In the genomic region with DNA sequence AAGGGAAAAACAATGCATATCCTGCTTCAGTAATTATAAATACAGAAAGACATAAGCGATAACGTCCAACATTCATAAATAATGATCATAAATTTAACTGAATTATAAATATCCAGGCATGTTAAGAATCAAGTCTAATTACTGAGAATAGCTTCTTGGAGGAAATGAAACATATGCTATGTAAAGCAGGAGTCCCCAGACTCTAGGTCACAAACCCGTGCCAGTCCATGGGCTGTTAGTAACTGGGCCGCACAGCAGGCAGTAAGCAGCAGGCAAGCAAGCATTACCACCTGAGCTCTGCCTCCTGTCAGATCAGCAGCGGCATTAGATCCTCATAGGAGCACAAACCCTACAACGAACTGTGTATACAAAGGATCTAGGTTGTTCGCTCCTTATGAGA, we compare ENCODE assay signal across 13 cellular contexts. TPM values are rescaled to one million over a fixed set of nuclear protein-coding genes. Genes with fewer than 3 reads are reported as not detected.
DNase-seq lines count a peak whose midpoint lies in the region; ATAC-seq, FAIRE-seq and TF ChIP-seq lines count a peak whose summit lies in the region.
"Had no signal": no experiment of that assay in that cellular context is flagged by ENCODE, and none has a peak within 500 bp of the region (broad histone marks: within the 10 kb centered on the region; RNA-seq: fewer than 3 reads in every experiment).

No MANE protein-coding gene starts in this region.

- intact Hi-C loops in aorta (cut with DNase I): no loop called here

- H3K9me3 Mint-ChIP-seq in endothelial cell (ENCODE audit: unreplicated experiment): no peaks in the 10 kb centered on the region

- H3K4me3 Mint-ChIP-seq in endothelial cell (ENCODE audit: unreplicated experiment): no peak overlapping the region

- H3K27me3 Mint-ChIP-seq in endothelial cell (ENCODE audit: unreplicated experiment): no peaks in the 10 kb centered on the region

- H3K36me3 Mint-ChIP-seq in endothelial cell (ENCODE audit: low read depth, unreplicated experiment): peaks cover 9% of the 10 kb centered on the region

- 80 to 84% methylated on average over 7 of the region's 7 CpGs for WGBS in aorta, 2 donors

- DNase-seq in GM12892 (ENCODE audit: insufficient read length) (no peak), endothelial cell (ENCODE audit: low spot score) (no peak), DMS79 (lab: John Stamatoyannopoulos, UW) (no peak), aorta (no peak), ACHN (no peak)
- DNase-seq in central memory CD4-positive, alpha-beta T cell: no peak
- DNase-seq: activated effector memory CD4-positive, alpha-beta T cell treated with anti-CD3 and anti-CD28 coated beads, Interleukin-2, amount 50 U/mL, for 16 hours; kidney glomerular epithelial cell; NCI-H2171 treated with DMSO at 0.1 percent for 48 hours; T-helper 9 cell had no signal

- H3K36me3 ChIP-seq in aorta (ENCODE audit: control insufficient read depth in 1 of 2, insufficient read depth in 2 of 2, low read length in 1 of 2): no peaks in the 10 kb centered on the region

- in situ Hi-C loops in ACHN (cut with HindIII; ENCODE audit: low pct_ligation_motif_present, low pct_unique_long_range_greater_than_20kb, low sequenced_read_pairs): no loop called here

- H3K4me3 ChIP-seq in aorta (ENCODE audit: low read length in 2 of 2): no peak overlapping the region
- H3K4me3 ChIP-seq: smooth muscle cell had no signal

- peaks cover 50% of the 10 kb centered on the region for H3K4me1 Mint-ChIP-seq in endothelial cell (ENCODE audit: unreplicated experiment)

- peak; percentile 96 for FAIRE-seq in GM12892 (lab: Jason Lieb, UNC)

- TF ChIP-seq POLR2A in GM12892 (IDR thresholded peaks at IDR 0.05; ENCODE audit: low read depth, low read length): no peak

- no peaks in the 10 kb centered on the region for H3K9me3 ChIP-seq in aorta (ENCODE audit: control insufficient read depth, low read length)

- no peaks in the 10 kb centered on the region for H3K4me1 ChIP-seq in aorta (ENCODE audit: control insufficient read depth in 1 of 2, insufficient read depth in 2 of 2, low read length in 2 of 2)

- no peak overlapping the region for H3K27ac ChIP-seq in aorta (ENCODE audit: low read depth in 1 of 2, low read length in 2 of 2)

- peak overlapping the region; percentile 62 for H3K27ac Mint-ChIP-seq in endothelial cell (ENCODE audit: unreplicated experiment)

- ATAC-seq in GM21360 (IDR thresholded peaks at IDR 0.05; ENCODE audit: unreplicated experiment): peak; percentile 52
- ATAC-seq in HG03175 (IDR thresholded peaks at IDR 0.05; ENCODE audit: unreplicated experiment): peak; percentile 59
- ATAC-seq in aorta (ENCODE audit: low FRiP score): no peak

- H3K27me3 ChIP-seq in aorta (ENCODE audit: control insufficient read depth in 1 of 2, insufficient read depth in 2 of 2, low read length in 1 of 2): no peaks in the 10 kb centered on the region

- no peak for TF ChIP-seq CTCF in endothelial cell (IDR thresholded peaks at IDR 0.05; ENCODE audit: unreplicated experiment)

RNA-seq across cellular contexts. Expression of a gene that starts 50.5 kb away (rescaled TPM):
- polyA plus RNA-seq in GM12892 (2012; ENCODE audit: missing spikeins): 23.9 TPM
- total RNA-seq in endothelial cell (ENCODE audit: unreplicated experiment) (46.8 TPM), aorta (10 to 100 TPM; 33.2 to 41.7 TPM)
- 10 to 100 TPM; 14.5 to 16.0 TPM for polyA plus RNA-seq in aorta

RNA-seq across cellular contexts. Expression of a gene that starts 50.7 kb away (rescaled TPM):
- polyA plus RNA-seq in GM12892 (2012; ENCODE audit: missing spikeins): 25.7 TPM
- total RNA-seq in endothelial cell (ENCODE audit: unreplicated experiment) (19.3 TPM), aorta (10 to 100 TPM; 45.1 to 58.4 TPM)
- polyA plus RNA-seq in aorta: 1 to 10 TPM; 8.1 to 9.3 TPM
